In genomic region chr15:101122266-101122665, GRCh38 we compare ENCODE assay signal across 1 cellular context.
TF ChIP-seq lines count a peak whose summit lies in the region.

No MANE protein-coding gene starts in this region.

TF ChIP-seq in GM23338, 12 proteins besides CTCF, POLR2A, EP300 and RAD21 (continued from another document):
- TF ChIP-seq REST (IDR thresholded peaks at IDR 0.05; ENCODE audit: unreplicated experiment) = no peak
